Comparison of ENCODE assay signal across 33 cellular contexts in genomic region chr19:2195361-2195760, GRCh38. TPM values are rescaled to one million over a fixed set of nuclear protein-coding genes. Genes with fewer than 3 reads are reported as not detected.
"Had no signal": no experiment of that assay in that cellular context is flagged by ENCODE, and none has a peak within 500 bp of the region (broad histone marks: within the 10 kb centered on the region; RNA-seq: fewer than 3 reads in every experiment).

No MANE protein-coding gene starts in this region.

- H3K4me3 Mint-ChIP-seq: activated CD4-positive, alpha-beta memory T cell treated with anti-CD3 and anti-CD28 coated beads, Interleukin-2, amount 10 ng/mL, durations not matched to agents 7 days and 5 days; activated CD4-positive, alpha-beta T cell treated with anti-CD3 and anti-CD28 coated beads for 36 hours; activated CD4-positive, alpha-beta T cell treated with anti-CD3 and anti-CD28 coated beads, Interleukin-2, amount 10 ng/mL, durations not matched to agents 24 days and 14 days; activated naive CD4-positive, alpha-beta T cell treated with anti-CD3 and anti-CD28 coated beads, Interleukin-2, amount 10 ng/mL, durations not matched to agents 7 days and 5 days; activated naive CD8-positive, alpha-beta T cell treated with anti-CD3 and anti-CD28 coated beads, Interleukin-2, amount 10 ng/mL, durations not matched to agents 7 days and 5 days; activated T-cell treated with anti-CD3 and anti-CD28 coated beads, Interleukin-2, amount 50 U/mL, for 24 hours; activated T-cell treated with anti-CD3 and anti-CD28 coated beads, Interleukin-2, amount 50 U/mL, for 72 hours; central memory CD8-positive, alpha-beta T cell; effector memory CD8-positive, alpha-beta T cell; T-helper 17 cell; T-helper 2 cell treated with Interferon-gamma antibody and Interleukin-4, amounts not matched to agents 5 μg/mL and 100 μg/mL, for 36 hours had no signal

- DNase-seq: activated CD4-positive, alpha-beta memory T cell treated with anti-CD3 and anti-CD28 coated beads, Interleukin-2, amount 10 ng/mL, durations not matched to agents 7 days and 5 days; activated CD4-positive, alpha-beta T cell treated with anti-CD3 and anti-CD28 coated beads for 36 hours; activated CD4-positive, alpha-beta T cell treated with anti-CD3 and anti-CD28 coated beads, Interleukin-2, amount 10 ng/mL, durations not matched to agents 24 days and 14 days; activated CD4-positive, CD25-positive, alpha-beta regulatory T cell; activated CD4-positive, CD25-positive, alpha-beta regulatory T cell treated with anti-CD3 and anti-CD28 coated beads, Interleukin-2, amount 50 U/mL, for 72 hours; activated CD8-positive, alpha-beta memory T cell treated with anti-CD3 and anti-CD28 coated beads, Interleukin-2, amount 50 U/mL, for 48 hours; activated gamma-delta T cell; activated naive CD4-positive, alpha-beta T cell; activated naive CD4-positive, alpha-beta T cell treated with anti-CD3 and anti-CD28 coated beads, Interleukin-2, amount 10 ng/mL, durations not matched to agents 7 days and 5 days; activated naive CD8-positive, alpha-beta T cell treated with anti-CD3 and anti-CD28 coated beads, Interleukin-2, amount 10 ng/mL, durations not matched to agents 7 days and 5 days; activated T-cell treated with anti-CD3 and anti-CD28 coated beads for 4 hours; activated T-cell treated with anti-CD3 and anti-CD28 coated beads, Interleukin-2, amount 50 U/mL, for 24 hours; activated T-cell treated with anti-CD3 and anti-CD28 coated beads, Interleukin-2, amount 50 U/mL, for 72 hours; brain microvascular endothelial cell; cortex of kidney; dermis blood vessel endothelial cell; effector CD4-positive, alpha-beta T cell; effector memory CD8-positive, alpha-beta T cell; erythroblast; foreskin keratinocyte; gastrocnemius medialis; glutamatergic neuron; T-helper 1 cell; T-helper 17 cell; T1000 had no signal

- H3K27ac Mint-ChIP-seq: activated CD4-positive, alpha-beta memory T cell treated with anti-CD3 and anti-CD28 coated beads, Interleukin-2, amount 10 ng/mL, durations not matched to agents 7 days and 5 days; activated CD4-positive, alpha-beta T cell treated with anti-CD3 and anti-CD28 coated beads for 36 hours; activated CD4-positive, alpha-beta T cell treated with anti-CD3 and anti-CD28 coated beads, Interleukin-2, amount 10 ng/mL, durations not matched to agents 24 days and 14 days; activated naive CD4-positive, alpha-beta T cell treated with anti-CD3 and anti-CD28 coated beads, Interleukin-2, amount 10 ng/mL, durations not matched to agents 7 days and 5 days; activated naive CD4-positive, alpha-beta T cell treated with anti-CD3 and anti-CD28 coated beads, Interleukin-2, amount 50 U/mL, for 72 hours; activated naive CD8-positive, alpha-beta T cell treated with anti-CD3 and anti-CD28 coated beads, Interleukin-2, amount 10 ng/mL, durations not matched to agents 7 days and 5 days; activated T-cell treated with anti-CD3 and anti-CD28 coated beads, Interleukin-2, amount 50 U/mL, for 24 hours; activated T-cell treated with anti-CD3 and anti-CD28 coated beads, Interleukin-2, amount 50 U/mL, for 72 hours; effector memory CD8-positive, alpha-beta T cell; T-helper 17 cell; T-helper 2 cell treated with Interferon-gamma antibody and Interleukin-4, amounts not matched to agents 5 μg/mL and 100 μg/mL, for 36 hours had no signal

- H3K9me3 Mint-ChIP-seq: activated CD4-positive, alpha-beta memory T cell treated with anti-CD3 and anti-CD28 coated beads, Interleukin-2, amount 10 ng/mL, durations not matched to agents 7 days and 5 days; activated CD4-positive, alpha-beta T cell treated with anti-CD3 and anti-CD28 coated beads, Interleukin-2, amount 10 ng/mL, durations not matched to agents 24 days and 14 days; activated naive CD4-positive, alpha-beta T cell treated with anti-CD3 and anti-CD28 coated beads, Interleukin-2, amount 10 ng/mL, durations not matched to agents 7 days and 5 days; activated naive CD4-positive, alpha-beta T cell treated with anti-CD3 and anti-CD28 coated beads, Interleukin-2, amount 50 U/mL, for 72 hours; activated naive CD8-positive, alpha-beta T cell treated with anti-CD3 and anti-CD28 coated beads, Interleukin-2, amount 10 ng/mL, durations not matched to agents 7 days and 5 days; activated T-cell treated with anti-CD3 and anti-CD28 coated beads, Interleukin-2, amount 50 U/mL, for 24 hours; activated T-cell treated with anti-CD3 and anti-CD28 coated beads, Interleukin-2, amount 50 U/mL, for 72 hours; central memory CD8-positive, alpha-beta T cell; effector memory CD8-positive, alpha-beta T cell; T-helper 2 cell treated with Interferon-gamma antibody and Interleukin-4, amounts not matched to agents 5 μg/mL and 100 μg/mL, for 36 hours had no signal

- ATAC-seq: activated CD4-positive, alpha-beta T cell treated with anti-CD3 and anti-CD28 coated beads for 36 hours; activated naive CD4-positive, alpha-beta T cell treated with anti-CD3 and anti-CD28 coated beads, Interleukin-2, amount 50 U/mL, for 72 hours; activated T-cell treated with anti-CD3 and anti-CD28 coated beads, Interleukin-2, amount 50 U/mL, for 72 hours; effector memory CD8-positive, alpha-beta T cell; foreskin keratinocyte; gastrocnemius medialis; heart left ventricle; T-helper 17 cell had no signal

- H3K36me3 Mint-ChIP-seq: activated naive CD4-positive, alpha-beta T cell treated with anti-CD3 and anti-CD28 coated beads, Interleukin-2, amount 50 U/mL, for 72 hours had no signal

- H3K27ac ChIP-seq: ascending aorta, brain microvascular endothelial cell, esophagus muscularis mucosa, foreskin keratinocyte, gastrocnemius medialis, heart left ventricle had no signal

- H3K4me1 Mint-ChIP-seq: activated CD4-positive, alpha-beta T cell treated with anti-CD3 and anti-CD28 coated beads for 36 hours; activated CD4-positive, alpha-beta T cell treated with anti-CD3 and anti-CD28 coated beads, Interleukin-2, amount 10 ng/mL, durations not matched to agents 24 days and 14 days; activated naive CD4-positive, alpha-beta T cell treated with anti-CD3 and anti-CD28 coated beads, Interleukin-2, amount 10 ng/mL, durations not matched to agents 7 days and 5 days; activated naive CD8-positive, alpha-beta T cell treated with anti-CD3 and anti-CD28 coated beads, Interleukin-2, amount 10 ng/mL, durations not matched to agents 7 days and 5 days had no signal

- H3K4me1 ChIP-seq: ascending aorta, foreskin keratinocyte, gastrocnemius medialis had no signal

- H3K4me3 ChIP-seq: ascending aorta, esophagus muscularis mucosa, gastrocnemius medialis, heart left ventricle had no signal

- H3K9me3 ChIP-seq: ascending aorta, esophagus muscularis mucosa, gastrocnemius medialis, heart left ventricle had no signal

- H3K27me3 ChIP-seq: ascending aorta, brain microvascular endothelial cell, esophagus muscularis mucosa, foreskin keratinocyte, gastrocnemius medialis, heart left ventricle had no signal

- FAIRE-seq: bronchial epithelial cell, colon had no signal

RNA-seq across cellular contexts. Expression of gene AMH, which starts 53.8 kb away (rescaled TPM):
- total RNA-seq: ascending aorta had no signal
